11 cellular contexts compared by ENCODE assay signal in the genomic region with DNA sequence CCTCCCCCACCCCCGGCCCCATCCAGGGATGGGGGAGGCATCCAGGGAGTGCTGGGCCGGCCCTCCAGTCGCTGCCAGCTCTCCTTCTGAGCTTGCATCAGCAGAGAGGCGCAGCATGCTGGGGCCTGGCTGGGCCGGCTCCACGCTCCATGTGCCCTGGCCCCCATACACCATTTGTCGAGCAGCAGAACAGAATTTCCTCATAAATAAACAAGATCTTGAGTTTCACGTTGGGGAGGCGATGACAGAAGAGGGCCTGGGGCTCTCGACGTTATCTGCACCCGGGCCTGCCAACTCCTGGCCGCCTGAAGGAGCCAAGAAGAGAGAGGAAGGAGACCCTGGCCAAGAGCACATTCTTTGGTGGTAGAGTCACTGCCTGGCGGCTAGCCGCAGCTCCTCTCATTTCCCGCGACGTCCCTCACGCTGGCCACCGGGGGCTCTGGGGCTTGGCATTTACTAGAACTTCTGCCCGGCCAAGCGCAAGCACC.
A peak's percentile ranks its signal among the peaks of the same experiment; 100 is the strongest.
DNase-seq lines count a peak whose midpoint lies in the region; ATAC-seq, FAIRE-seq and TF ChIP-seq lines count a peak whose summit lies in the region.
"Had no signal": no experiment of that assay in that cellular context is flagged by ENCODE, and none has a peak within 500 bp of the region (broad histone marks: within the 10 kb centered on the region; RNA-seq: fewer than 3 reads in every experiment).

No MANE protein-coding gene starts in this region.

- no peak overlapping the region for H3K14ac ChIP-seq in H1 (ENCODE audit: insufficient read length)

- no peak overlapping the region for H2BK15ac ChIP-seq in H1 (ENCODE audit: low read length)

- H4K20me1 ChIP-seq in H1 (replicated peaks in 1 of 2; ENCODE audit: control insufficient read depth in 1 of 2, insufficient read depth in 2 of 2, low read length in 2 of 2), result peaks cover 0 to 2% of the 10 kb centered on the region in 2 experiments

- no peak for FAIRE-seq in H1 (lab: Jason Lieb, UNC)
- FAIRE-seq: G401.6 had no signal

- no peak overlapping the region for H2AK5ac ChIP-seq in H1 (ENCODE audit: low read depth, low read length)

- H3K27ac Mint-ChIP-seq in CD8-positive, alpha-beta T cell, result no peak overlapping the region
- H3K27ac Mint-ChIP-seq: activated CD8-positive, alpha-beta T cell treated with anti-CD3 and anti-CD28 coated beads, Interleukin-2, amount 10 ng/mL, durations not matched to agents 7 days and 5 days; stimulated activated naive CD8-positive, alpha-beta T cell treated with anti-CD3 and anti-CD28 coated beads, Interleukin-15, amount 100 ng/mL, for 72 hours had no signal

- TF ChIP-seq POLR2A in H1 (IDR thresholded peaks at IDR 0.05; ENCODE audit: control extremely low read depth in 1 of 2, low read depth in 2 of 2, low read length in 2 of 2), result no peak

- H3K4ac ChIP-seq in H1 (replicated peaks; ENCODE audit: insufficient read length, low read depth, low read length), result no peak overlapping the region

- no peaks in the 10 kb centered on the region for H3K79me1 ChIP-seq in H1 (ENCODE audit: low read depth, low read length)

- H3K23me2 ChIP-seq in H1 (ENCODE audit: low read depth, low read length), result peaks cover 6% of the 10 kb centered on the region; the same call in 1 of the 2 replicates

- H3K9me3 ChIP-seq in H1 (ENCODE audit: insufficient read depth in 2 of 2, low read depth in 1 of 2, low read length in 1 of 2) (no peaks in the 10 kb centered on the region), left lung (no peaks in the 10 kb centered on the region)
- H3K9me3 ChIP-seq in CD8-positive, alpha-beta T cell (ENCODE audit: low read length), result no peaks in the 10 kb centered on the region

- no peak overlapping the region for H3K56ac ChIP-seq in H1 (replicated peaks; ENCODE audit: insufficient read length, low read depth, low read length)

- no peaks in the 10 kb centered on the region for H3K36me3 ChIP-seq in H1 (ENCODE audit: control insufficient read depth in 2 of 4, insufficient read depth in 4 of 4, low read length in 3 of 4)
- no peaks in the 10 kb centered on the region for H3K36me3 ChIP-seq in left lung
- no peaks in the 10 kb centered on the region for H3K36me3 ChIP-seq in CD8-positive, alpha-beta T cell (ENCODE audit: insufficient read depth, low read length)

- H3K27me3 ChIP-seq in H1 (replicated peaks in 1 of 4; ENCODE audit: control insufficient read depth in 3 of 4, extremely low read depth in 1 of 4, insufficient read depth in 3 of 4, low read length in 3 of 4), result no peaks in the 10 kb centered on the region; a peak in 1 of 7 replicates
- H3K27me3 ChIP-seq in left lung, result no peaks in the 10 kb centered on the region
- H3K27me3 ChIP-seq in CD8-positive, alpha-beta T cell (ENCODE audit: insufficient read depth, low read length), result no peaks in the 10 kb centered on the region

- H2BK5ac ChIP-seq in H1 (ENCODE audit: low read depth, low read length), result no peak overlapping the region

- CTCF ChIA-PET in H1 (lab: Charles Lee; ENCODE audit: partially characterized antibody), result interaction anchor here (0.6 to 3.5 kb wide), 13 partner anchors 9 to 312 kb away, joined by 3 to 18 read pairs (median 3); no protein-coding TSS in a partner anchor
- CTCF ChIA-PET in CD8-positive, alpha-beta T cell (lab: Charles Lee), result no interaction called here

- H3K4me2 ChIP-seq in H1 (ENCODE audit: insufficient read depth in 1 of 2, low read depth in 2 of 2, low read length in 2 of 2), result no peak overlapping the region

- no peak overlapping the region for H4K91ac ChIP-seq in H1 (replicated peaks; ENCODE audit: insufficient read length, low read length)

- intact Hi-C loops in left lung (cut with DNase I), result no loop called here
- intact Hi-C loops in CD8-positive, alpha-beta T cell (cut with DNase I, micrococcal nuclease), result no loop called here

- no peaks in the 10 kb centered on the region for H3K79me2 ChIP-seq in H1 (ENCODE audit: control insufficient read depth in 1 of 2, insufficient read depth in 2 of 2, low read length in 2 of 2)

- DNase-seq in M059J (ENCODE audit: low read depth) (peak; percentile 97), H1 (ENCODE audit: low read depth in 1 of 2, low spot score in 2 of 2) (peak; percentile 43 to 63), left lung (peak; percentile 74 to 85), ureter (ENCODE audit: low spot score) (peak; percentile 44), DMS79 treated with DMSO at 0.1 percent for 48 hours (lab: John Stamatoyannopoulos, UW) (no peak)
- no peak for DNase-seq in activated CD4-positive, CD25-positive, alpha-beta regulatory T cell treated with anti-CD3 and anti-CD28 coated beads, Interleukin-2, amount 50 U/mL, for 72 hours
- no peak for DNase-seq in CD8-positive, alpha-beta T cell
- DNase-seq: activated CD8-positive, alpha-beta T cell treated with anti-CD3 and anti-CD28 coated beads, Interleukin-2, amount 10 ng/mL, durations not matched to agents 7 days and 5 days; left colon had no signal

- no peaks in the 10 kb centered on the region for H3K9me3 Mint-ChIP-seq in CD8-positive, alpha-beta T cell

- H3K9ac ChIP-seq in H1 (replicated peaks in 1 of 4; ENCODE audit: extremely low read depth in 1 of 4, low read depth in 3 of 4, low read length in 3 of 4), result no peak overlapping the region

- peak; percentile 86 for ATAC-seq in left lung
- ATAC-seq in CD8-positive, alpha-beta T cell, result no peak
- ATAC-seq: activated CD8-positive, alpha-beta T cell treated with anti-CD3 and anti-CD28 coated beads, Interleukin-2, amount 10 ng/mL, durations not matched to agents 7 days and 5 days; left colon had no signal

- H3K4me1 Mint-ChIP-seq in CD8-positive, alpha-beta T cell (ENCODE audit: low read depth), result peaks cover 7% of the 10 kb centered on the region

- H2BK120ac ChIP-seq in H1 (replicated peaks; ENCODE audit: low read depth, low read length), result no peak overlapping the region

- H3K23ac ChIP-seq in H1 (ENCODE audit: insufficient read length), result no peak overlapping the region

- no peak overlapping the region for H2BK12ac ChIP-seq in H1 (ENCODE audit: low read depth, low read length)

- WGBS in H1 (ENCODE audit: extremely low coverage in 1 of 2, insufficient coverage in 1 of 2, insufficient read length in 1 of 2, insufficient replicate concordance in 2 of 2, low coverage in 1 of 2, low lambda C conversion rate in 2 of 2, missing lambda C conversion rate in 1 of 2), 2 experiments, result 65% methylated on average over 22 of the region's 22 CpGs; no CpG with 5 or more reads in 1 of the 2 experiments

- no peaks in the 10 kb centered on the region for H3K36me3 Mint-ChIP-seq in CD8-positive, alpha-beta T cell

- H3K18ac ChIP-seq in H1 (ENCODE audit: extremely low read depth, low read length), result peak overlapping the region; percentile 60; the same call in 1 of the 2 replicates

- H2BK20ac ChIP-seq in H1 (ENCODE audit: low read length), result 0 out of 2 replicates have a peak overlapping the region, but pooled peaks have one; percentile 55

- TF ChIP-seq CTCF in H1 (IDR thresholded peaks at IDR 0.05; ENCODE audit: control extremely low read depth in 1 of 3, insufficient read depth in 1 of 3, low read depth in 1 of 3, low read length in 3 of 3) (peak; percentile 32 to 44 (median 44)), left lung (IDR thresholded peaks at IDR 0.05) (no peak)
- no peak for TF ChIP-seq CTCF in CD8-positive, alpha-beta T cell (IDR thresholded peaks at IDR 0.05)

- H4K8ac ChIP-seq in H1 (ENCODE audit: extremely low read depth, insufficient read depth, low read length), result no peak overlapping the region

- peaks cover 16% of the 10 kb centered on the region for H3K27me3 Mint-ChIP-seq in CD8-positive, alpha-beta T cell (ENCODE audit: low read depth)

- TF ChIP-seq RAD21 in H1 (IDR thresholded peaks at IDR 0.05 in 1 of 2, conservative IDR thresholded peaks at IDR 0.05 in 1 of 2; ENCODE audit: low read depth in 2 of 2, low read length in 2 of 2), result peak; percentile 36 to 54; a peak in 3 of 4 replicates

- peak overlapping the region; percentile 81; the same call in 1 of the 2 replicates for H2AFZ ChIP-seq in H1 (ENCODE audit: low read length)

- H4K5ac ChIP-seq in H1 (ENCODE audit: insufficient read length, low read depth, low read length), result no peak overlapping the region

- no peak overlapping the region for H3K27ac ChIP-seq in H1 (ENCODE audit: low read depth, low read length)
- H3K27ac ChIP-seq in left lung, result peak overlapping the region in 1 of 2 donors; percentile 63
- H3K27ac ChIP-seq in CD8-positive, alpha-beta T cell (ENCODE audit: low read depth, low read length), result no peak overlapping the region

- H3K4me1 ChIP-seq in H1 (replicated peaks in 1 of 4; ENCODE audit: control insufficient read depth in 3 of 4, insufficient read depth in 4 of 4, low read length in 3 of 4) (peaks cover 0 to 6% (median 0%) of the 10 kb centered on the region in 4 experiments; a peak in 1 of 7 replicates), left lung (peaks cover 4 to 13% of the 10 kb centered on the region in 2 donors)
- H3K4me1 ChIP-seq in CD8-positive, alpha-beta T cell (ENCODE audit: insufficient read depth, low read length), result peaks cover 3% of the 10 kb centered on the region

- no peak overlapping the region for H3K4me3 Mint-ChIP-seq in CD8-positive, alpha-beta T cell
- H3K4me3 Mint-ChIP-seq: activated CD8-positive, alpha-beta T cell treated with anti-CD3 and anti-CD28 coated beads, Interleukin-2, amount 10 ng/mL, durations not matched to agents 7 days and 5 days; stimulated activated naive CD8-positive, alpha-beta T cell treated with anti-CD3 and anti-CD28 coated beads, Interleukin-15, amount 100 ng/mL, for 72 hours had no signal

- POLR2A ChIA-PET in H1 (lab: Charles Lee; ENCODE audit: partially characterized antibody), result interaction anchor here (0.7 to 1.9 kb wide), 3 partner anchors 15 to 178 kb away, joined by 3 to 4 read pairs (median 3); partner anchors contain the start of gene FGF18
- POLR2A ChIA-PET in CD8-positive, alpha-beta T cell (lab: Charles Lee), result no interaction called here

- H3K4me3 ChIP-seq in H1 (ENCODE audit: extremely low read depth in 1 of 4, insufficient read depth in 2 of 4, low read depth in 3 of 4, low read length in 4 of 4), result no peak overlapping the region
- no peak overlapping the region for H3K4me3 ChIP-seq in left lung
- H3K4me3 ChIP-seq in CD8-positive, alpha-beta T cell (ENCODE audit: low read depth, low read length), result no peak overlapping the region

- TF ChIP-seq EP300 in H1 (IDR thresholded peaks at IDR 0.05; ENCODE audit: borderline replicate concordance in 1 of 2, low read depth in 2 of 2, low read length in 2 of 2), result no peak

TF ChIP-seq in H1, 55 proteins besides CTCF, POLR2A, EP300 and RAD21 (continues in another document):
- TF ChIP-seq CHD2 (IDR thresholded peaks at IDR 0.05; ENCODE audit: low read length) (no peak), ASH2L (IDR thresholded peaks at IDR 0.05; ENCODE audit: low read length) (no peak), CBX8 (IDR thresholded peaks at IDR 0.05; ENCODE audit: borderline replicate concordance, low read depth, low read length) (no peak), RBBP5 (IDR thresholded peaks at IDR 0.05; ENCODE audit: borderline replicate concordance, low read depth, low read length) (no peak)
- TF ChIP-seq, protein P1, sequence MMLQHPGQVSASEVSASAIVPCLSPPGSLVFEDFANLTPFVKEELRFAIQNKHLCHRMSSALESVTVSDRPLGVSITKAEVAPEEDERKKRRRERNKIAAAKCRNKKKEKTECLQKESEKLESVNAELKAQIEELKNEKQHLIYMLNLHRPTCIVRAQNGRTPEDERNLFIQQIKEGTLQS (IDR thresholded peaks at IDR 0.05; ENCODE audit: insufficient read depth, low read depth, low read length), result 0 out of 2 replicates have a peak, but pooled peaks have one; percentile 2

Comparison
In these comparisons a context has a peak if more than half of its experiments do, and no peak if none do; other contexts are left out.
1. DNase-seq: peak in M059J (single experiment), H1 (2 of 2), left lung (2 of 2) and ureter (single experiment); none in DMS79 treated with DMSO at 0.1 percent for 48 hours (single experiment), activated CD4-positive, CD25-positive, alpha-beta regulatory T cell treated with anti-CD3 and anti-CD28 coated beads, Interleukin-2, amount 50 U/mL, for 72 hours (single experiment) and CD8-positive, alpha-beta T cell (0 of 7).
2. CTCF ChIP-seq: peak in H1 (3 of 3); none in left lung (0 of 2) and CD8-positive, alpha-beta T cell (single experiment).